Comparison of ENCODE assay signal across 14 cellular contexts in genomic region chr9:22790329-22790728, GRCh38.
DNase-seq lines count a peak whose midpoint lies in the region; ATAC-seq and TF ChIP-seq lines count a peak whose summit lies in the region.
"Had no signal": no experiment of that assay in that cellular context is flagged by ENCODE, and none has a peak within 500 bp of the region (broad histone marks: within the 10 kb centered on the region; RNA-seq: fewer than 3 reads in every experiment).

No MANE protein-coding gene starts in this region.

- TF ChIP-seq CTCF in fibroblast of mammary gland (conservative IDR thresholded peaks at IDR 0.05; ENCODE audit: control insufficient read depth, insufficient read depth, low read depth, low read length) (no peak), upper lobe of right lung (IDR thresholded peaks at IDR 0.05) (no peak)

- DNase-seq in HT1080 (ENCODE audit: low read depth) (peak; percentile 49), fibroblast of mammary gland (ENCODE audit: low read depth) (peak; percentile 19), upper lobe of right lung (peak; percentile 30)
- DNase-seq: C1 segment of cervical spinal cord; Caco-2; CD8-positive, alpha-beta T cell; DMS153; EL; GF-D8; H7; HCEC 1CT had no signal

- H3K4me1 ChIP-seq in upper lobe of right lung: no peaks in the 10 kb centered on the region
- H3K4me1 ChIP-seq: Caco-2 had no signal

- intact Hi-C loops in upper lobe of right lung (cut with DNase I): no loop called here

- no peak overlapping the region for H3K27ac ChIP-seq in upper lobe of right lung

- H3K9me3 ChIP-seq in upper lobe of right lung: no peaks in the 10 kb centered on the region
- H3K9me3 ChIP-seq: Caco-2 had no signal

- H3K4me3 ChIP-seq in fibroblast of mammary gland (ENCODE audit: control insufficient read depth, low read depth, low read length) (no peak overlapping the region), upper lobe of right lung (no peak overlapping the region)

- ATAC-seq in upper lobe of right lung (no peak), HG02884 (IDR thresholded peaks at IDR 0.05; ENCODE audit: unreplicated experiment) (no peak), HG03280 (IDR thresholded peaks at IDR 0.05; ENCODE audit: unreplicated experiment) (no peak), GM19023 (IDR thresholded peaks at IDR 0.05; ENCODE audit: unreplicated experiment) (no peak)
- ATAC-seq: CD8-positive, alpha-beta T cell had no signal

- no peaks in the 10 kb centered on the region for H3K36me3 ChIP-seq in upper lobe of right lung

- H3K27me3 ChIP-seq in upper lobe of right lung: no peaks in the 10 kb centered on the region
